ENCODE assay signal across 13 cellular contexts in genomic region chrX:154730271-154730883, GRCh38. TPM values are rescaled to one million over a fixed set of nuclear protein-coding genes. Genes with fewer than 3 reads are reported as not detected.
DNase-seq lines count a peak whose midpoint lies in the region; ATAC-seq, FAIRE-seq and TF ChIP-seq lines count a peak whose summit lies in the region.
"Had no signal": no experiment of that assay in that cellular context is flagged by ENCODE, and none has a peak within 500 bp of the region (broad histone marks: within the 10 kb centered on the region; RNA-seq: fewer than 3 reads in every experiment).

No MANE protein-coding gene starts in this region.

- no peaks in the 10 kb centered on the region for H4K20me1 ChIP-seq in HepG2 (ENCODE audit: insufficient read depth, low read length)

- no peak overlapping the region for H3K4me3 Mint-ChIP-seq in mesothelial cell of epicardium
- H3K4me3 Mint-ChIP-seq: activated naive CD4-positive, alpha-beta T cell treated with anti-CD3 and anti-CD28 coated beads, Interleukin-2, amount 10 ng/mL, durations not matched to agents 7 days and 5 days; CD4-positive, CD25-positive, alpha-beta regulatory T cell had no signal

- H3K79me2 ChIP-seq in HepG2 (ENCODE audit: insufficient read depth, low read length), result no peaks in the 10 kb centered on the region

- H3K4me3 ChIP-seq in liver (ENCODE audit: low read depth in 1 of 3, low read length in 3 of 3), result no peak overlapping the region
- no peak overlapping the region for H3K4me3 ChIP-seq in HepG2 (replicated peaks in 1 of 3; ENCODE audit: insufficient read depth in 1 of 3, low read depth in 2 of 3, low read length in 3 of 3)
- H3K4me3 ChIP-seq: SK-N-MC had no signal

- H3K4me1 Mint-ChIP-seq in mesothelial cell of epicardium, result peaks cover 7% of the 10 kb centered on the region

- DNase-seq in HepG2 (ENCODE audit: low spot score) (no peak), dermis microvascular lymphatic vessel endothelial cell (ENCODE audit: low read depth in 2 of 2) (peak; percentile 94 to 96), mesothelial cell of epicardium (ENCODE audit: low spot score in 2 of 2, unreplicated experiment in 2 of 2) (no peak), MV-4-11 (lab: John Stamatoyannopoulos, UW) (no peak), NCI-H82 treated with DMSO at 0.1 percent for 48 hours (lab: John Stamatoyannopoulos, UW; ENCODE audit: unreplicated experiment) (no peak), ecto neural progenitor cell (ENCODE audit: low spot score) (no peak), midbrain (lab: John Stamatoyannopoulos, UW) (no peak)
- DNase-seq: activated naive CD4-positive, alpha-beta T cell treated with anti-CD3 and anti-CD28 coated beads, Interleukin-2, amount 10 ng/mL, durations not matched to agents 7 days and 5 days; CD4-positive, CD25-positive, alpha-beta regulatory T cell; NCI-H1048 had no signal

- H3K9me3 ChIP-seq in liver (ENCODE audit: control insufficient read depth in 4 of 4, low read length in 3 of 4) (no peaks in the 10 kb centered on the region), HepG2 (ENCODE audit: low read length) (no peaks in the 10 kb centered on the region)

- H3K4me1 ChIP-seq in liver (ENCODE audit: control insufficient read depth in 4 of 4, insufficient read depth in 4 of 4, low read length in 3 of 4) (peaks cover 5 to 27% (median 17%) of the 10 kb centered on the region in 4 donors), HepG2 (ENCODE audit: insufficient read depth, low read length) (0 out of 2 replicates have a peak, but pooled peaks cover 6% of the 10 kb centered on the region)

- H3K4me2 ChIP-seq in HepG2 (ENCODE audit: low read depth, low read length), result no peak overlapping the region

- H3K27me3 ChIP-seq in liver (ENCODE audit: control insufficient read depth in 4 of 4, insufficient read depth in 4 of 4, low read length in 3 of 4), result no peaks in the 10 kb centered on the region
- no peaks in the 10 kb centered on the region; a peak in 1 of 5 replicates for H3K27me3 ChIP-seq in HepG2 (ENCODE audit: control insufficient read depth in 1 of 2, insufficient read depth in 2 of 2, low read length in 2 of 2)

- no peak for TF ChIP-seq POLR2A in HepG2 (IDR thresholded peaks at IDR 0.05; ENCODE audit: insufficient read depth in 1 of 2, low read depth in 2 of 2, low read length in 2 of 2)

- TF ChIP-seq CTCF in liver (IDR thresholded peaks at IDR 0.05; ENCODE audit: low read depth, low read length, missing input control), result no peak
- no peak for TF ChIP-seq CTCF in HepG2 (CRISPR knock-in tag; IDR thresholded peaks at IDR 0.05)
- no peak for TF ChIP-seq CTCF in mesothelial cell of epicardium (IDR thresholded peaks at IDR 0.05; ENCODE audit: unreplicated experiment)

- no peak overlapping the region for H2AFZ ChIP-seq in HepG2 (ENCODE audit: low read length)

- BruUV-seq in HepG2 (replicated peaks; lab: Mats Ljungman, UMichigan), result no TSS peak

- POLR2A ChIA-PET in HepG2 (lab: Yijun Ruan, JAX), result interaction anchor here (0.6 kb wide), 1 partner anchor 108 kb away, joined by 3 read pairs; no protein-coding TSS in a partner anchor

- peaks cover 4% of the 10 kb centered on the region for H3K27me3 Mint-ChIP-seq in mesothelial cell of epicardium (ENCODE audit: low read depth)
- H3K27me3 Mint-ChIP-seq: activated naive CD4-positive, alpha-beta T cell treated with anti-CD3 and anti-CD28 coated beads, Interleukin-2, amount 10 ng/mL, durations not matched to agents 7 days and 5 days; CD4-positive, CD25-positive, alpha-beta regulatory T cell had no signal

- H3K9me3 Mint-ChIP-seq in mesothelial cell of epicardium, result peaks cover 25% of the 10 kb centered on the region
- H3K9me3 Mint-ChIP-seq: CD4-positive, CD25-positive, alpha-beta regulatory T cell had no signal

- intact Hi-C loops in HepG2 (cut with micrococcal nuclease; ENCODE audit: unreplicated experiment), result no loop called here

- no peaks in the 10 kb centered on the region for H3K36me3 ChIP-seq in liver (ENCODE audit: control insufficient read depth in 4 of 4, insufficient read depth in 3 of 4, low read depth in 1 of 4, low read length in 3 of 4)
- H3K36me3 ChIP-seq in HepG2 (replicated peaks in 1 of 2; ENCODE audit: control insufficient read depth in 1 of 2, insufficient read depth in 2 of 2, low read length in 2 of 2), result no peaks in the 10 kb centered on the region

- FAIRE-seq in HepG2 (lab: Jason Lieb, UNC), result no peak
- FAIRE-seq: islet of Langerhans had no signal

- TF ChIP-seq RAD21 in liver (IDR thresholded peaks at IDR 0.05) (no peak), HepG2 (CRISPR knock-in tag; IDR thresholded peaks at IDR 0.05) (no peak)

- in situ Hi-C loops in HepG2 (cut with HindIII; ENCODE audit: extremely low pct_ligation_motif_present, low pct_unique_long_range_greater_than_20kb), result no loop called here

- H3K27ac Mint-ChIP-seq in mesothelial cell of epicardium, result peak overlapping the region; percentile 45
- H3K27ac Mint-ChIP-seq: activated naive CD4-positive, alpha-beta T cell treated with anti-CD3 and anti-CD28 coated beads, Interleukin-2, amount 10 ng/mL, durations not matched to agents 7 days and 5 days had no signal

- CTCF ChIA-PET in HepG2 (lab: Yijun Ruan, JAX; ENCODE audit: low intra/inter-chr PET ratio, low total read pairs), result no interaction called here

- 11% methylated on average over 6 of the region's 6 CpGs for WGBS in liver
- 15% methylated on average over 6 of the region's 6 CpGs for WGBS in HepG2 (ENCODE audit: low lambda C conversion rate)

- ATAC-seq in HepG2, result no peak

- H3K9ac ChIP-seq in liver (ENCODE audit: low read depth in 1 of 2, low read length in 2 of 2) (no peak overlapping the region), HepG2 (ENCODE audit: insufficient read depth, low read depth, low read length) (no peak overlapping the region)

- H3K36me3 Mint-ChIP-seq in mesothelial cell of epicardium, result no peaks in the 10 kb centered on the region
- H3K36me3 Mint-ChIP-seq: CD4-positive, CD25-positive, alpha-beta regulatory T cell had no signal

- TF ChIP-seq EP300 in HepG2 (IDR thresholded peaks at IDR 0.05; ENCODE audit: low read depth in 2 of 2, low read length in 2 of 2) (no peak), HepG2 (CRISPR knock-in tag; IDR thresholded peaks at IDR 0.05; ENCODE audit: borderline replicate concordance) (no peak)

- H3K27ac ChIP-seq in liver (ENCODE audit: low read depth in 1 of 2, low read length in 2 of 2), result peak overlapping the region; percentile 11 to 46
- H3K27ac ChIP-seq in HepG2 (ENCODE audit: extremely low read length, insufficient read depth, low read length), result no peak overlapping the region
- H3K27ac ChIP-seq: SK-N-MC had no signal

RNA-seq across cellular contexts. Expression of gene GAB3, which starts 20.5 kb away (rescaled TPM):
- 10 to 100 TPM in 1 of 2 donors, 1 to 10 TPM in 1; 2.5 to 10.4 TPM for total RNA-seq in liver
- polyA plus RNA-seq in liver, result under 1 TPM; 0.66 to 0.75 TPM
- not detected in 2 replicates for total RNA-seq in HepG2 (2016; rRNA removed; fragmentation: Illumina TruSeq; extraction: Trizol)
- not detected in 2 replicates for total RNA-seq in HepG2 (2016; cell fraction: cytosol; rRNA removed; fragmentation: Illumina TruSeq; extraction: Trizol; ENCODE audit: low read depth)
- not detected in 2 replicates for total RNA-seq in HepG2 (2016; cell fraction: insoluble cytoplasmic fraction; rRNA removed; fragmentation: Illumina TruSeq; extraction: Trizol)
- total RNA-seq in HepG2 (2016; cell fraction: membrane; rRNA removed; fragmentation: Illumina TruSeq; extraction: Trizol), result not detected in 2 replicates
- not detected in 2 replicates for total RNA-seq in HepG2 (2016; cell fraction: nucleus; rRNA removed; fragmentation: Illumina TruSeq; extraction: Trizol)
- 0.01 TPM in 1 of 2 replicates, not detected in the other for polyA plus RNA-seq in HepG2 (2011; rRNA removed)
- not detected in 2 replicates for polyA plus RNA-seq in HepG2 (2011; cell fraction: cytosol; rRNA removed)
- not detected in 2 replicates for polyA plus RNA-seq in HepG2 (2011; cell fraction: nucleus; rRNA removed)
- polyA plus RNA-seq in HepG2 (2012), result not detected in 2 replicates
- polyA plus RNA-seq in HepG2 (2016; cell fraction: cytosol; fragmentation: Illumina TruSeq; extraction: Trizol; ENCODE audit: low read depth), result not detected in 2 replicates
- polyA plus RNA-seq in HepG2 (2016; cell fraction: insoluble cytoplasmic fraction; fragmentation: Illumina TruSeq; extraction: Trizol; ENCODE audit: low read depth), result not detected in 2 replicates
- polyA plus RNA-seq in HepG2 (2016; cell fraction: membrane; fragmentation: Illumina TruSeq; extraction: Trizol; ENCODE audit: low read depth), result not detected in 2 replicates
- polyA plus RNA-seq in HepG2 (2016; cell fraction: nucleus; fragmentation: Illumina TruSeq; extraction: Trizol; ENCODE audit: insufficient read depth, low read depth), result not detected in 2 replicates
- polyA minus RNA-seq in HepG2 (2011; rRNA and poly(A)+ RNA removed; ENCODE audit: low replicate concordance), result 0.21 TPM in 1 of 2 replicates, not detected in the other
- not detected in 2 replicates for polyA minus RNA-seq in HepG2 (2011; cell fraction: cytosol; rRNA and poly(A)+ RNA removed)
- polyA minus RNA-seq in HepG2 (2011; cell fraction: nucleus; rRNA and poly(A)+ RNA removed), result not detected in 2 replicates
- total RNA-seq in dermis microvascular lymphatic vessel endothelial cell, result 6.7 and 11.6 TPM in 2 replicates
- 0.29 to 0.67 TPM (median 0.38 TPM) in 3 replicates for total RNA-seq in mesothelial cell of epicardium

RNA-seq across cellular contexts. Expression of gene DKC1, which starts 32.3 kb away (rescaled TPM):
- total RNA-seq in liver, result 10 to 100 TPM; 18.7 to 21.9 TPM
- polyA plus RNA-seq in liver, result 10 to 100 TPM; 14.0 to 14.3 TPM
- total RNA-seq in HepG2 (2016; rRNA removed; fragmentation: Illumina TruSeq; extraction: Trizol), result 102 and 150 TPM in 2 replicates
- total RNA-seq in HepG2 (2016; cell fraction: cytosol; rRNA removed; fragmentation: Illumina TruSeq; extraction: Trizol; ENCODE audit: low read depth), result 22.8 and 23.0 TPM in 2 replicates
- total RNA-seq in HepG2 (2016; cell fraction: insoluble cytoplasmic fraction; rRNA removed; fragmentation: Illumina TruSeq; extraction: Trizol), result 102 and 151 TPM in 2 replicates
- total RNA-seq in HepG2 (2016; cell fraction: membrane; rRNA removed; fragmentation: Illumina TruSeq; extraction: Trizol), result 30.2 and 37.3 TPM in 2 replicates
- total RNA-seq in HepG2 (2016; cell fraction: nucleus; rRNA removed; fragmentation: Illumina TruSeq; extraction: Trizol), result 62.0 and 64.5 TPM in 2 replicates
- 45.4 and 61.6 TPM in 2 replicates for polyA plus RNA-seq in HepG2 (2011; rRNA removed)
- polyA plus RNA-seq in HepG2 (2011; cell fraction: cytosol; rRNA removed), result 42.0 and 60.1 TPM in 2 replicates
- 42.2 and 51.5 TPM in 2 replicates for polyA plus RNA-seq in HepG2 (2011; cell fraction: nucleus; rRNA removed)
- polyA plus RNA-seq in HepG2 (2012), result 78.2 and 80.7 TPM in 2 replicates
- 10.7 and 11.1 TPM in 2 replicates for polyA plus RNA-seq in HepG2 (2016; cell fraction: cytosol; fragmentation: Illumina TruSeq; extraction: Trizol; ENCODE audit: low read depth)
- 172 and 182 TPM in 2 replicates for polyA plus RNA-seq in HepG2 (2016; cell fraction: insoluble cytoplasmic fraction; fragmentation: Illumina TruSeq; extraction: Trizol; ENCODE audit: low read depth)
- polyA plus RNA-seq in HepG2 (2016; cell fraction: membrane; fragmentation: Illumina TruSeq; extraction: Trizol; ENCODE audit: low read depth), result 20.1 and 22.3 TPM in 2 replicates
- polyA plus RNA-seq in HepG2 (2016; cell fraction: nucleus; fragmentation: Illumina TruSeq; extraction: Trizol; ENCODE audit: insufficient read depth, low read depth), result 93.0 and 104 TPM in 2 replicates
- polyA minus RNA-seq in HepG2 (2011; rRNA and poly(A)+ RNA removed; ENCODE audit: low replicate concordance), result 31.1 and 142 TPM in 2 replicates
- polyA minus RNA-seq in HepG2 (2011; cell fraction: cytosol; rRNA and poly(A)+ RNA removed), result 26.4 and 28.8 TPM in 2 replicates
- 83.4 and 85.1 TPM in 2 replicates for polyA minus RNA-seq in HepG2 (2011; cell fraction: nucleus; rRNA and poly(A)+ RNA removed)
- 37.1 and 46.3 TPM in 2 replicates for total RNA-seq in dermis microvascular lymphatic vessel endothelial cell
- 61.4 to 66.2 TPM (median 64.2 TPM) in 3 replicates for total RNA-seq in mesothelial cell of epicardium

Comparison
In these comparisons a context has a peak if more than half of its experiments do, and no peak if none do; other contexts are left out.
1. DNase-seq: peak in dermis microvascular lymphatic vessel endothelial cell (2 of 2); none in HepG2 (single experiment), mesothelial cell of epicardium (0 of 2), MV-4-11 (single experiment), NCI-H82 treated with DMSO at 0.1 percent for 48 hours (single experiment), ecto neural progenitor cell (single experiment) and midbrain (single experiment).